16 cellular contexts compared by ENCODE assay signal in the genomic region with DNA sequence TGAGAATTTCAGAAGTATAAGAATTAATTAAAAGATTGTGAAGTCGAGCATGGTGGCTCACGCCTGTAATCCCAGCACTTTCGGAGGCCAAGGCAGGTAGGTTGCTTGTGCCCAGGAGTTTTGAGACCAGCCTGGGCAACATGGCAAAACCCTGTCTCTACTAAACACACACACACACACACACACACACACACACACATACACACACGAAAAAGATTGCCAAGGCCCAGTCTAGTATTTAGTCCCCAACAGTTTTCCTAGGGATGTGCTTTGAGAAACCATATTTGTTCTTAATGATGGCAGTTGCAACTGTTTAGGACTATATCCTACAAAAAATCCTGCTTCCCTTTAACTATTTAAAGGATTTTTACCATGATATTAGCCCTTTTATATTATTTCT. TPM values are rescaled to one million over a fixed set of nuclear protein-coding genes. Genes with fewer than 3 reads are reported as not detected.
A peak's percentile ranks its signal among the peaks of the same experiment; 100 is the strongest.
DNase-seq lines count a peak whose midpoint lies in the region; ATAC-seq lines count a peak whose summit lies in the region.
"Had no signal": no experiment of that assay in that cellular context is flagged by ENCODE, and none has a peak within 500 bp of the region (broad histone marks: within the 10 kb centered on the region; RNA-seq: fewer than 3 reads in every experiment).

No MANE protein-coding gene starts in this region.

- H2BK15ac ChIP-seq in mesenchymal stem cell (ENCODE audit: low read depth, poor library complexity, severe bottlenecking), result no peak overlapping the region

- no peak overlapping the region for H3K4me3 ChIP-seq in ACC112 (ENCODE audit: low read depth, low read length)
- no peak overlapping the region for H3K4me3 ChIP-seq in CD8-positive, alpha-beta memory T cell (ENCODE audit: low read length)
- H3K4me3 ChIP-seq in mesenchymal stem cell (ENCODE audit: insufficient read depth in 1 of 2, low read depth in 1 of 2, low read length in 2 of 2), result no peak overlapping the region
- H3K4me3 ChIP-seq: mucosa of descending colon had no signal

- no peak overlapping the region for H4K8ac ChIP-seq in mesenchymal stem cell (ENCODE audit: low read length)

- no peak overlapping the region for H3K18ac ChIP-seq in mesenchymal stem cell (ENCODE audit: low read depth in 1 of 2, low read length in 2 of 2)

- peaks cover 0 to 31% (median 4%) of the 10 kb centered on the region in 3 donors for H3K36me3 Mint-ChIP-seq in CD8-positive, alpha-beta memory T cell
- H3K36me3 Mint-ChIP-seq in activated T-helper 1 cell treated with anti-CD3 and anti-CD28 coated beads, Interleukin-12 subunit alpha, Interleukin-12 subunit beta, Interleukin-2, Interleukin-4 antibody, amounts not matched to agents 30 ng/mL and 10 ng/mL and 1 ng/mL, durations not matched to agents 14 hours and 24 hours and 36 hours (ENCODE audit: low read depth), result peaks cover 32% of the 10 kb centered on the region

- H2AFZ ChIP-seq in ACC112 (ENCODE audit: low read length, unreplicated experiment), result no peak overlapping the region
- H2AFZ ChIP-seq in mesenchymal stem cell (ENCODE audit: low read depth, low read length), result no peak overlapping the region

- H3K4me1 ChIP-seq in ACC112 (ENCODE audit: control insufficient read depth, insufficient read depth, low read length, unreplicated experiment), result peaks cover 57% of the 10 kb centered on the region
- peaks cover 43% of the 10 kb centered on the region for H3K4me1 ChIP-seq in CD8-positive, alpha-beta memory T cell (ENCODE audit: insufficient read depth, low read length)
- H3K4me1 ChIP-seq in mesenchymal stem cell (ENCODE audit: control insufficient read depth, insufficient read depth, low read depth, low read length), result peaks cover 3% of the 10 kb centered on the region

- H4K91ac ChIP-seq in mesenchymal stem cell (ENCODE audit: low read length), result no peak overlapping the region

- H3K23ac ChIP-seq in mesenchymal stem cell (ENCODE audit: low read length in 2 of 2), result no peak overlapping the region

- peak overlapping the region; percentile 72 for H3K27ac ChIP-seq in ACC112 (ENCODE audit: low read depth, low read length)
- peak overlapping the region; percentile 27 for H3K27ac ChIP-seq in CD8-positive, alpha-beta memory T cell (ENCODE audit: low read depth, low read length)
- H3K27ac ChIP-seq in mesenchymal stem cell (ENCODE audit: low read length, poor library complexity, severe bottlenecking), result no peak overlapping the region

- H3K27me3 Mint-ChIP-seq in CD8-positive, alpha-beta memory T cell, result no peaks in the 10 kb centered on the region
- no peaks in the 10 kb centered on the region for H3K27me3 Mint-ChIP-seq in activated T-helper 1 cell treated with anti-CD3 and anti-CD28 coated beads, Interleukin-12 subunit alpha, Interleukin-12 subunit beta, Interleukin-2, Interleukin-4 antibody, amounts not matched to agents 30 ng/mL and 10 ng/mL and 1 ng/mL, durations not matched to agents 14 hours and 24 hours and 36 hours (ENCODE audit: insufficient read depth)

- H2BK12ac ChIP-seq in mesenchymal stem cell (ENCODE audit: low read length in 2 of 2), result no peak overlapping the region

- intact Hi-C loops in activated T-helper 1 cell treated with anti-CD3 and anti-CD28 coated beads, Interleukin-12 subunit alpha, Interleukin-12 subunit beta, Interleukin-2, Interleukin-4 antibody, amounts not matched to agents 30 ng/mL and 10 ng/mL and 1 ng/mL, durations not matched to agents 14 hours and 24 hours and 36 hours (cut with micrococcal nuclease), result no loop called here

- H3K27ac Mint-ChIP-seq in CD8-positive, alpha-beta memory T cell, result peak overlapping the region; percentile 44 to 98 (median 82)
- H3K27ac Mint-ChIP-seq in activated T-helper 1 cell treated with anti-CD3 and anti-CD28 coated beads, Interleukin-12 subunit alpha, Interleukin-12 subunit beta, Interleukin-2, Interleukin-4 antibody, amounts not matched to agents 30 ng/mL and 10 ng/mL and 1 ng/mL, durations not matched to agents 14 hours and 24 hours and 36 hours, result peak overlapping the region; percentile 89

- no peaks in the 10 kb centered on the region for H3K79me1 ChIP-seq in mesenchymal stem cell (replicated peaks; ENCODE audit: low read length, poor library complexity, severe bottlenecking)

- no peak overlapping the region for H2AK5ac ChIP-seq in mesenchymal stem cell (ENCODE audit: low read length, severe bottlenecking)

- no peak for ATAC-seq in HG02759 (IDR thresholded peaks at IDR 0.05; ENCODE audit: unreplicated experiment)
- ATAC-seq in HG03097 (IDR thresholded peaks at IDR 0.05; ENCODE audit: low FRiP score, unreplicated experiment), result no peak
- ATAC-seq: left cardiac atrium, mucosa of descending colon had no signal

- no peak overlapping the region for H2BK120ac ChIP-seq in mesenchymal stem cell (ENCODE audit: low read depth, low read length)

- no peaks in the 10 kb centered on the region for H3K9me3 Mint-ChIP-seq in CD8-positive, alpha-beta memory T cell
- no peaks in the 10 kb centered on the region for H3K9me3 Mint-ChIP-seq in activated T-helper 1 cell treated with anti-CD3 and anti-CD28 coated beads, Interleukin-12 subunit alpha, Interleukin-12 subunit beta, Interleukin-2, Interleukin-4 antibody, amounts not matched to agents 30 ng/mL and 10 ng/mL and 1 ng/mL, durations not matched to agents 14 hours and 24 hours and 36 hours

- WGBS in mesenchymal stem cell, result 100% methylated on average over 3 of the region's 4 CpGs

- peaks cover 77% of the 10 kb centered on the region for H3K79me2 ChIP-seq in ACC112 (ENCODE audit: control insufficient read depth, insufficient read depth, low read length, unreplicated experiment)

- no peak overlapping the region for H2BK5ac ChIP-seq in mesenchymal stem cell (ENCODE audit: low read depth, low read length, poor library complexity, severe bottlenecking)

- CTCF ChIA-PET in CD8-positive, alpha-beta memory T cell (lab: Charles Lee), result interaction anchor here (1.1 kb wide), 1 partner anchor 26 kb away, joined by 3 read pairs; no protein-coding TSS in a partner anchor

- H3K27me3 ChIP-seq in ACC112 (ENCODE audit: insufficient read depth, low read length), result no peaks in the 10 kb centered on the region
- H3K27me3 ChIP-seq in CD8-positive, alpha-beta memory T cell (ENCODE audit: insufficient read depth, low read length, poor library complexity, severe bottlenecking), result no peaks in the 10 kb centered on the region
- no peaks in the 10 kb centered on the region for H3K27me3 ChIP-seq in mesenchymal stem cell (ENCODE audit: control insufficient read depth in 1 of 2, insufficient read depth in 1 of 2, low read length in 2 of 2)
- H3K27me3 ChIP-seq: esophagus squamous epithelium had no signal

- POLR2A ChIA-PET in CD8-positive, alpha-beta memory T cell (lab: Charles Lee), result no interaction called here

- H3K9me3 ChIP-seq in CD8-positive, alpha-beta memory T cell (ENCODE audit: low read length), result no peaks in the 10 kb centered on the region
- no peaks in the 10 kb centered on the region for H3K9me3 ChIP-seq in mesenchymal stem cell (ENCODE audit: control insufficient read depth, low read length)
- H3K9me3 ChIP-seq: esophagus squamous epithelium, mucosa of descending colon had no signal

- H3K4ac ChIP-seq in mesenchymal stem cell (ENCODE audit: low read depth in 1 of 2, low read length in 2 of 2), result peak overlapping the region in 1 of 2 experiments; percentile 81

- no peak overlapping the region for H3K14ac ChIP-seq in mesenchymal stem cell (ENCODE audit: low read length in 2 of 2)

- H3K36me3 ChIP-seq in ACC112 (ENCODE audit: insufficient read depth, low read length) (peaks cover 9% of the 10 kb centered on the region), mesenchymal stem cell (ENCODE audit: control insufficient read depth in 1 of 2, insufficient read depth in 2 of 2, low read depth in 1 of 2, low read length in 2 of 2) (peaks cover under 1 to 34% of the 10 kb centered on the region in 2 experiments)
- no peaks in the 10 kb centered on the region for H3K36me3 ChIP-seq in CD8-positive, alpha-beta memory T cell (ENCODE audit: insufficient read depth, low read length)

- peak overlapping the region in 6 of 7 donors; percentile 22 to 55 (median 42) for H3K4me3 Mint-ChIP-seq in CD8-positive, alpha-beta memory T cell
- peak overlapping the region; percentile 63 for H3K4me3 Mint-ChIP-seq in activated T-helper 1 cell treated with anti-CD3 and anti-CD28 coated beads, Interleukin-12 subunit alpha, Interleukin-12 subunit beta, Interleukin-2, Interleukin-4 antibody, amounts not matched to agents 30 ng/mL and 10 ng/mL and 1 ng/mL, durations not matched to agents 14 hours and 24 hours and 36 hours

- peak overlapping the region; percentile 90 for H3K9ac ChIP-seq in mesenchymal stem cell (ENCODE audit: low read length)

- H3K4me1 Mint-ChIP-seq in CD8-positive, alpha-beta memory T cell, result peaks cover 51 to 61% (median 59%) of the 10 kb centered on the region in 3 donors
- H3K4me1 Mint-ChIP-seq in activated T-helper 1 cell treated with anti-CD3 and anti-CD28 coated beads, Interleukin-12 subunit alpha, Interleukin-12 subunit beta, Interleukin-2, Interleukin-4 antibody, amounts not matched to agents 30 ng/mL and 10 ng/mL and 1 ng/mL, durations not matched to agents 14 hours and 24 hours and 36 hours (ENCODE audit: low read depth), result peaks cover 51% of the 10 kb centered on the region

- no peak overlapping the region for H3K4me2 ChIP-seq in mesenchymal stem cell (ENCODE audit: low read length, poor library complexity, severe bottlenecking)

- no peak for DNase-seq in CD8-positive, alpha-beta memory T cell
- DNase-seq in activated T-helper 1 cell treated with anti-CD3 and anti-CD28 coated beads, Interleukin-12 subunit alpha, Interleukin-12 subunit beta, Interleukin-2, Interleukin-4 antibody, amounts not matched to agents 30 ng/mL and 10 ng/mL and 1 ng/mL, durations not matched to agents 14 hours and 24 hours and 36 hours (ENCODE audit: low spot score), result no peak
- DNase-seq in mesenchymal stem cell (no peak), NCI-H82 (lab: John Stamatoyannopoulos, UW) (no peak)
- DNase-seq: anterior cingulate cortex; Calu3; central memory CD4-positive, alpha-beta T cell; esophagus squamous epithelium; Kasumi-1; left cardiac atrium; mucosa of descending colon; NCI-H1105 treated with DMSO at 0.1 percent for 48 hours; NCI-H510A treated with DMSO at 0.1 percent for 48 hours had no signal

RNA-seq across cellular contexts. Expression of a gene that starts 6.0 kb away (rescaled TPM):
- total RNA-seq in CD8-positive, alpha-beta memory T cell, result 10 to 100 TPM; 25.9 to 27.6 TPM
- 26.8 TPM for polyA plus RNA-seq in CD8-positive, alpha-beta memory T cell
- total RNA-seq in activated T-helper 1 cell treated with anti-CD3 and anti-CD28 coated beads, Interleukin-12 subunit alpha, Interleukin-12 subunit beta, Interleukin-2, Interleukin-4 antibody, amounts not matched to agents 30 ng/mL and 10 ng/mL and 1 ng/mL, durations not matched to agents 14 hours and 24 hours and 36 hours, result 33.6 and 42.4 TPM in 2 replicates
- 17.0 TPM for polyA plus RNA-seq in mesenchymal stem cell (2013, experiment 1 of 2)
- polyA plus RNA-seq in mesenchymal stem cell (2013, experiment 2 of 2), result 17.4 TPM

RNA-seq across cellular contexts. Expression of a gene that starts 53.7 kb away (rescaled TPM):
- total RNA-seq in CD8-positive, alpha-beta memory T cell, result 100 to 1,000 TPM; 136 to 140 TPM
- 44.7 TPM for polyA plus RNA-seq in CD8-positive, alpha-beta memory T cell
- 145 and 146 TPM in 2 replicates for total RNA-seq in activated T-helper 1 cell treated with anti-CD3 and anti-CD28 coated beads, Interleukin-12 subunit alpha, Interleukin-12 subunit beta, Interleukin-2, Interleukin-4 antibody, amounts not matched to agents 30 ng/mL and 10 ng/mL and 1 ng/mL, durations not matched to agents 14 hours and 24 hours and 36 hours
- 86.7 TPM for polyA plus RNA-seq in mesenchymal stem cell (2013, experiment 1 of 2)
- polyA plus RNA-seq in mesenchymal stem cell (2013, experiment 2 of 2), result 87.2 TPM
